In genomic region chr14:88562831-88563686, GRCh38 we compare ENCODE assay signal across 8 cellular contexts. TPM values are rescaled to one million over a fixed set of nuclear protein-coding genes. Genes with fewer than 3 reads are reported as not detected.
DNase-seq lines count a peak whose midpoint lies in the region; ATAC-seq, FAIRE-seq and TF ChIP-seq lines count a peak whose summit lies in the region.

Gene ZC3H14, plus strand, starts transcription at chr14:88563037. Its CDS starts 97 bp downstream, at chr14:88563134.

- no TSS peak for BruUV-seq in HepG2 (replicated peaks; lab: Mats Ljungman, UMichigan)

- TF ChIP-seq EP300 in HepG2 (IDR thresholded peaks at IDR 0.05; ENCODE audit: low read depth in 2 of 2, low read length in 2 of 2) (no peak), HepG2 (CRISPR knock-in tag; IDR thresholded peaks at IDR 0.05; ENCODE audit: borderline replicate concordance) (peak; percentile 24; the same call in 1 of the 2 replicates)

- TF ChIP-seq POLR2A in HepG2 (IDR thresholded peaks at IDR 0.05; ENCODE audit: insufficient read depth in 1 of 2, low read depth in 2 of 2, low read length in 2 of 2): peak; percentile 87 to 91

- peaks cover 9 to 10% of the 10 kb centered on the region in 2 donors for H3K36me3 Mint-ChIP-seq in CD14-positive monocyte
- peaks cover 23% of the 10 kb centered on the region for H3K36me3 Mint-ChIP-seq in dendritic cell treated with granulocyte-macrophage colony-stimulating factor and Interleukin-4, amounts not matched to agents 40 ng/mL and 50 ng/mL, for 4 days (ENCODE audit: low read depth)

- peaks cover 34% of the 10 kb centered on the region for H3K4me1 ChIP-seq in HepG2 (ENCODE audit: insufficient read depth, low read length)

- H4K20me1 ChIP-seq in HepG2 (ENCODE audit: insufficient read depth, low read length): no peaks in the 10 kb centered on the region; the same call in 1 of the 2 replicates

- peak within 1 kb of the TSS; percentile 12 for H2AFZ ChIP-seq in HepG2 (ENCODE audit: low read length)

- in situ Hi-C loops in HepG2 (cut with HindIII; ENCODE audit: extremely low pct_ligation_motif_present, low pct_unique_long_range_greater_than_20kb): loop anchor here (5.0 kb wide), 1 partner anchor 71 kb away; no protein-coding TSS in a partner anchor

- peak; percentile 44; the same call in 1 of the 2 replicates for TF ChIP-seq RAD21 in HepG2 (CRISPR knock-in tag; IDR thresholded peaks at IDR 0.05)

- H3K27ac Mint-ChIP-seq in CD14-positive monocyte: peak within 1 kb of the TSS; percentile 82 to 95 (median 91)
- peak within 1 kb of the TSS; percentile 83 for H3K27ac Mint-ChIP-seq in dendritic cell treated with granulocyte-macrophage colony-stimulating factor and Interleukin-4, amounts not matched to agents 40 ng/mL and 50 ng/mL, for 4 days

- POLR2A ChIA-PET in HepG2 (lab: Yijun Ruan, JAX): interaction anchor here (1.0 kb wide), 1 partner anchor 31 kb away, joined by 3 read pairs; no protein-coding TSS in a partner anchor

- H3K9ac ChIP-seq in HepG2 (ENCODE audit: insufficient read depth, low read depth, low read length): peak within 1 kb of the TSS; percentile 97

- peaks cover 20% of the 10 kb centered on the region for H3K4me1 Mint-ChIP-seq in CD14-positive monocyte
- H3K4me1 Mint-ChIP-seq in dendritic cell treated with granulocyte-macrophage colony-stimulating factor and Interleukin-4, amounts not matched to agents 40 ng/mL and 50 ng/mL, for 4 days (ENCODE audit: low read depth): peaks cover 20% of the 10 kb centered on the region

- H3K9me3 ChIP-seq in HepG2 (ENCODE audit: low read length): no peaks in the 10 kb centered on the region

- no peaks in the 10 kb centered on the region; a peak in 1 of 5 replicates for H3K27me3 ChIP-seq in HepG2 (ENCODE audit: control insufficient read depth in 1 of 2, insufficient read depth in 2 of 2, low read length in 2 of 2)

- peak within 1 kb of the TSS; percentile 95 for H3K27ac ChIP-seq in HepG2 (ENCODE audit: extremely low read length, insufficient read depth, low read length)

- peak within 1 kb of the TSS; percentile 95 to 96 for H3K4me3 Mint-ChIP-seq in CD14-positive monocyte
- H3K4me3 Mint-ChIP-seq in dendritic cell treated with granulocyte-macrophage colony-stimulating factor and Interleukin-4, amounts not matched to agents 40 ng/mL and 50 ng/mL, for 4 days: peak within 1 kb of the TSS; percentile 97

- peaks cover 20% of the 10 kb centered on the region for H3K79me2 ChIP-seq in HepG2 (ENCODE audit: insufficient read depth, low read length)

- peaks cover 2 to 9% (median 6%) of the 10 kb centered on the region in 7 donors for H3K9me3 Mint-ChIP-seq in CD14-positive monocyte
- peaks cover 3% of the 10 kb centered on the region for H3K9me3 Mint-ChIP-seq in dendritic cell treated with granulocyte-macrophage colony-stimulating factor and Interleukin-4, amounts not matched to agents 40 ng/mL and 50 ng/mL, for 4 days

- no peak for FAIRE-seq in HepG2 (lab: Jason Lieb, UNC)

- ATAC-seq in GM19328 (IDR thresholded peaks at IDR 0.05; ENCODE audit: unreplicated experiment): peak; percentile 95
- peak; percentile 89 for ATAC-seq in HG03469 (IDR thresholded peaks at IDR 0.05; ENCODE audit: unreplicated experiment)
- peak; percentile 97 for ATAC-seq in HepG2

- H3K4me3 ChIP-seq in HepG2 (replicated peaks in 1 of 3; ENCODE audit: insufficient read depth in 1 of 3, low read depth in 2 of 3, low read length in 3 of 3): peak within 1 kb of the TSS; percentile 91 to 100 (median 93)

- under 1% methylated on average over 23 of the region's 99 CpGs for WGBS in HepG2 (ENCODE audit: low lambda C conversion rate)

- H3K4me2 ChIP-seq in HepG2 (ENCODE audit: low read depth, low read length): peak within 1 kb of the TSS; percentile 97

- peaks cover 20 to 31% (median 27%) of the 10 kb centered on the region in 3 donors for H3K27me3 Mint-ChIP-seq in CD14-positive monocyte (ENCODE audit: low read depth in 3 of 3)
- peaks cover 28% of the 10 kb centered on the region for H3K27me3 Mint-ChIP-seq in dendritic cell treated with granulocyte-macrophage colony-stimulating factor and Interleukin-4, amounts not matched to agents 40 ng/mL and 50 ng/mL, for 4 days

- peaks cover 0 to 6% of the 10 kb centered on the region in 2 experiments; a peak in 2 of 5 replicates for H3K36me3 ChIP-seq in HepG2 (replicated peaks in 1 of 2; ENCODE audit: control insufficient read depth in 1 of 2, insufficient read depth in 2 of 2, low read length in 2 of 2)

- CTCF ChIA-PET in HepG2 (lab: Yijun Ruan, JAX; ENCODE audit: low intra/inter-chr PET ratio, low total read pairs): interaction anchor here (1.9 kb wide), 1 partner anchor 71 kb away, joined by 5 read pairs; no protein-coding TSS in a partner anchor

- peak; percentile 55 for DNase-seq in CD14-positive monocyte (ENCODE audit: low spot score)
- DNase-seq in NCI-H748 (lab: John Stamatoyannopoulos, UW; ENCODE audit: unreplicated experiment): peak; percentile 93
- peak; percentile 76 to 80 for DNase-seq in activated CD4-positive, alpha-beta T cell treated with anti-CD3 and anti-CD28 coated beads, Interleukin-2, amount 50 U/mL, for 24 hours (ENCODE audit: low read depth in 1 of 2, low spot score in 1 of 2)
- peak; percentile 77 for DNase-seq in HepG2 (ENCODE audit: low spot score)
- DNase-seq in stimulated activated CD4-positive, alpha-beta T cell treated with anti-CD3 and anti-CD28 coated beads, Interleukin-4, amount 100 ng/mL, for 24 hours: peak; percentile 87

- intact Hi-C loops in CD14-positive monocyte (cut with micrococcal nuclease): no loop called here
- intact Hi-C loops in dendritic cell treated with granulocyte-macrophage colony-stimulating factor and Interleukin-4, amounts not matched to agents 40 ng/mL and 50 ng/mL, for 4 days (cut with micrococcal nuclease): no loop called here
- intact Hi-C loops in HepG2 (cut with micrococcal nuclease; ENCODE audit: unreplicated experiment): loop anchor here (2.0 to 5.0 kb wide), 2 partner anchors 41 to 50 kb away; no protein-coding TSS in a partner anchor

- TF ChIP-seq CTCF in CD14-positive monocyte (IDR thresholded peaks at IDR 0.05) (no peak), HepG2 (CRISPR knock-in tag; IDR thresholded peaks at IDR 0.05) (peak; percentile 48; the same call in 1 of the 2 replicates)

TF ChIP-seq in HepG2, 621 proteins besides CTCF, POLR2A, EP300 and RAD21 (continues in another document):
- TF ChIP-seq ZBTB3 (CRISPR knock-in tag; IDR thresholded peaks at IDR 0.05; ENCODE audit: borderline replicate concordance, low read depth) (no peak), ZNF414 (CRISPR knock-in tag; IDR thresholded peaks at IDR 0.05) (peak; percentile 79; the same call in 1 of the 2 replicates), MYPOP (CRISPR knock-in tag; IDR thresholded peaks at IDR 0.05) (peak; percentile 61), DBP (CRISPR knock-in tag; IDR thresholded peaks at IDR 0.05; ENCODE audit: not compliant biosample characterization) (peak; percentile 79)

RNA-seq across cellular contexts. Expression of gene ZC3H14, which starts in this region (rescaled TPM):
- polyA plus RNA-seq in CD14-positive monocyte (10 to 100 TPM; 27.1 to 30.2 TPM), HepG2 (2011; rRNA removed) (60.8 and 67.5 TPM in 2 replicates)
- 65.1 and 94.2 TPM in 2 replicates for total RNA-seq in HepG2 (2016; rRNA removed; fragmentation: Illumina TruSeq; extraction: Trizol)
- 54.6 and 64.5 TPM in 2 replicates for total RNA-seq in HepG2 (2016; cell fraction: cytosol; rRNA removed; fragmentation: Illumina TruSeq; extraction: Trizol; ENCODE audit: low read depth)
- 59.7 and 87.2 TPM in 2 replicates for total RNA-seq in HepG2 (2016; cell fraction: insoluble cytoplasmic fraction; rRNA removed; fragmentation: Illumina TruSeq; extraction: Trizol)
- total RNA-seq in HepG2 (2016; cell fraction: membrane; rRNA removed; fragmentation: Illumina TruSeq; extraction: Trizol): 25.9 and 26.0 TPM in 2 replicates
- 50.6 and 52.1 TPM in 2 replicates for total RNA-seq in HepG2 (2016; cell fraction: nucleus; rRNA removed; fragmentation: Illumina TruSeq; extraction: Trizol)
- polyA plus RNA-seq in HepG2 (2011; cell fraction: cytosol; rRNA removed): 37.8 and 48.4 TPM in 2 replicates
- 75.4 and 75.5 TPM in 2 replicates for polyA plus RNA-seq in HepG2 (2011; cell fraction: nucleus; rRNA removed)
- 25.2 and 25.4 TPM in 2 replicates for polyA plus RNA-seq in HepG2 (2012)
- 6.4 and 6.5 TPM in 2 replicates for polyA plus RNA-seq in HepG2 (2016; cell fraction: cytosol; fragmentation: Illumina TruSeq; extraction: Trizol; ENCODE audit: low read depth)
- 73.3 and 82.2 TPM in 2 replicates for polyA plus RNA-seq in HepG2 (2016; cell fraction: insoluble cytoplasmic fraction; fragmentation: Illumina TruSeq; extraction: Trizol; ENCODE audit: low read depth)
- 8.3 and 15.1 TPM in 2 replicates for polyA plus RNA-seq in HepG2 (2016; cell fraction: membrane; fragmentation: Illumina TruSeq; extraction: Trizol; ENCODE audit: low read depth)
- 75.8 and 82.9 TPM in 2 replicates for polyA plus RNA-seq in HepG2 (2016; cell fraction: nucleus; fragmentation: Illumina TruSeq; extraction: Trizol; ENCODE audit: insufficient read depth, low read depth)
- polyA minus RNA-seq in HepG2 (2011; rRNA and poly(A)+ RNA removed; ENCODE audit: low replicate concordance): 87.6 and 214 TPM in 2 replicates
- polyA minus RNA-seq in HepG2 (2011; cell fraction: cytosol; rRNA and poly(A)+ RNA removed): 38.7 and 40.2 TPM in 2 replicates
- polyA minus RNA-seq in HepG2 (2011; cell fraction: nucleus; rRNA and poly(A)+ RNA removed): 47.1 and 51.6 TPM in 2 replicates

Comparison
In these comparisons a context has a peak if more than half of its experiments do, and no peak if none do; other contexts are left out.
1. Peak in every context shown above with its lines: DNase-seq, ATAC-seq, H3K4me3 ChIP-seq and H3K27ac ChIP-seq.